31 cellular contexts compared by ENCODE assay signal in genomic region chr9:137014776-137015539, GRCh38. TPM values are rescaled to one million over a fixed set of nuclear protein-coding genes. Genes with fewer than 3 reads are reported as not detected.
"Had no signal": no experiment of that assay in that cellular context is flagged by ENCODE, and none has a peak within 500 bp of the region (broad histone marks: within the 10 kb centered on the region; RNA-seq: fewer than 3 reads in every experiment).

No MANE protein-coding gene starts in this region.

- H3K36me3 ChIP-seq: transverse colon, uterus had no signal

- H3K4me1 Mint-ChIP-seq: stimulated activated effector memory CD8-positive, alpha-beta T cell treated with anti-CD3 and anti-CD28 coated beads, Interleukin-12 subunit alpha, Interleukin-12 subunit beta, amount 100 ng/mL, for 72 hours; stimulated activated memory B cell treated with anti-CD40 and anti-IgM and Interleukin-4, amounts not matched to agents 10 μg/mL and 1 μg/mL and 100 μg/mL, for 72 hours; stimulated activated naive B cell treated with anti-CD40 and anti-IgM and Interleukin-4, amounts not matched to agents 10 μg/mL and 1 μg/mL and 100 μg/mL, for 72 hours had no signal

- H3K4me3 Mint-ChIP-seq: stimulated activated effector memory CD8-positive, alpha-beta T cell treated with anti-CD3 and anti-CD28 coated beads, Interleukin-12 subunit alpha, Interleukin-12 subunit beta, amount 100 ng/mL, for 72 hours; stimulated activated memory B cell treated with anti-CD40 and anti-IgM and Interleukin-4, amounts not matched to agents 10 μg/mL and 1 μg/mL and 100 μg/mL, for 72 hours; stimulated activated naive B cell treated with anti-CD40 and anti-IgM and Interleukin-4, amounts not matched to agents 10 μg/mL and 1 μg/mL and 100 μg/mL, for 72 hours; stimulated activated naive CD8-positive, alpha-beta T cell treated with anti-CD3 and anti-CD28 coated beads, Interleukin-15, amount 100 ng/mL, for 72 hours; stimulated activated naive CD8-positive, alpha-beta T cell treated with anti-CD3 and anti-CD28 coated beads, Interleukin-15, Interleukin-2, amounts not matched to agents 100 ng/mL and 50 ng/mL, for 24 hours; type B pancreatic cell had no signal

- H3K9me3 Mint-ChIP-seq: stimulated activated effector memory CD8-positive, alpha-beta T cell treated with anti-CD3 and anti-CD28 coated beads, Interleukin-12 subunit alpha, Interleukin-12 subunit beta, amount 100 ng/mL, for 72 hours; stimulated activated memory B cell treated with anti-CD40 and anti-IgM and Interleukin-4, amounts not matched to agents 10 μg/mL and 1 μg/mL and 100 μg/mL, for 72 hours; stimulated activated naive B cell treated with anti-CD40 and anti-IgM and Interleukin-4, amounts not matched to agents 10 μg/mL and 1 μg/mL and 100 μg/mL, for 72 hours; stimulated activated naive CD8-positive, alpha-beta T cell treated with anti-CD3 and anti-CD28 coated beads, Interleukin-15, amount 100 ng/mL, for 72 hours; stimulated activated naive CD8-positive, alpha-beta T cell treated with anti-CD3 and anti-CD28 coated beads, Interleukin-15, Interleukin-2, amounts not matched to agents 100 ng/mL and 50 ng/mL, for 24 hours; type B pancreatic cell had no signal

- ATAC-seq: stimulated activated effector memory CD8-positive, alpha-beta T cell treated with anti-CD3 and anti-CD28 coated beads, Interleukin-12 subunit alpha, Interleukin-12 subunit beta, amount 100 ng/mL, for 72 hours; stimulated activated memory B cell treated with anti-CD40 and anti-IgM and Interleukin-4, amounts not matched to agents 10 μg/mL and 1 μg/mL and 100 μg/mL, for 72 hours; stimulated activated naive B cell treated with anti-CD40 and anti-IgM and Interleukin-4, amounts not matched to agents 10 μg/mL and 1 μg/mL and 100 μg/mL, for 72 hours; stimulated activated naive CD8-positive, alpha-beta T cell treated with anti-CD3 and anti-CD28 coated beads, Interleukin-15, amount 100 ng/mL, for 72 hours; stimulated activated naive CD8-positive, alpha-beta T cell treated with anti-CD3 and anti-CD28 coated beads, Interleukin-15, Interleukin-2, amounts not matched to agents 100 U/mL and 50 U/mL, for 24 hours; upper lobe of right lung had no signal

- H3K9me3 ChIP-seq: stomach, suprapubic skin, testis, thoracic aorta, thyroid gland, tibial artery, tibial nerve, transverse colon, upper lobe of left lung, upper lobe of right lung, uterus, vagina had no signal

- H3K27me3 Mint-ChIP-seq: stimulated activated memory B cell treated with anti-CD40 and anti-IgM and Interleukin-4, amounts not matched to agents 10 μg/mL and 1 μg/mL and 100 μg/mL, for 72 hours; stimulated activated naive B cell treated with anti-CD40 and anti-IgM and Interleukin-4, amounts not matched to agents 10 μg/mL and 1 μg/mL and 100 μg/mL, for 72 hours; stimulated activated naive CD8-positive, alpha-beta T cell treated with anti-CD3 and anti-CD28 coated beads, Interleukin-15, amount 100 ng/mL, for 72 hours; stimulated activated naive CD8-positive, alpha-beta T cell treated with anti-CD3 and anti-CD28 coated beads, Interleukin-15, Interleukin-2, amounts not matched to agents 100 ng/mL and 50 ng/mL, for 24 hours; type B pancreatic cell had no signal

- H3K27ac Mint-ChIP-seq: stimulated activated effector memory CD8-positive, alpha-beta T cell treated with anti-CD3 and anti-CD28 coated beads, Interleukin-12 subunit alpha, Interleukin-12 subunit beta, amount 100 ng/mL, for 72 hours; stimulated activated memory B cell treated with anti-CD40 and anti-IgM and Interleukin-4, amounts not matched to agents 10 μg/mL and 1 μg/mL and 100 μg/mL, for 72 hours; stimulated activated naive B cell treated with anti-CD40 and anti-IgM and Interleukin-4, amounts not matched to agents 10 μg/mL and 1 μg/mL and 100 μg/mL, for 72 hours; stimulated activated naive CD8-positive, alpha-beta T cell treated with anti-CD3 and anti-CD28 coated beads, Interleukin-15, Interleukin-2, amounts not matched to agents 100 ng/mL and 50 ng/mL, for 24 hours; type B pancreatic cell had no signal

- DNase-seq: stimulated activated CD4-positive, alpha-beta T cell treated with anti-CD3 and anti-CD28 coated beads, Interleukin-2, amount 100 ng/mL, for 48 hours; stimulated activated CD4-positive, alpha-beta T cell treated with anti-CD3 and anti-CD28 coated beads, Interleukin-4, amount 100 ng/mL, for 1 hour; stimulated activated CD4-positive, alpha-beta T cell treated with anti-CD3 and anti-CD28 coated beads, Interleukin-4, amount 100 ng/mL, for 24 hours; stimulated activated CD4-positive, alpha-beta T cell treated with anti-CD3 and anti-CD28 coated beads, Interleukin-4, amount 100 ng/mL, for 4 hours; stimulated activated CD8-positive, alpha-beta memory T cell treated with anti-CD3 and anti-CD28 coated beads, Interleukin-4, amount 100 ng/mL, for 48 hours; stimulated activated naive B cell treated with anti-CD40 and anti-IgM and Interleukin-4, amounts not matched to agents 10 μg/mL and 1 μg/mL and 100 μg/mL, for 72 hours; stimulated activated naive CD4-positive, alpha-beta T cell; stimulated activated naive CD4-positive, alpha-beta T cell treated with Interleukin-2 at 50 U/mL for 16 hours; stimulated activated naive CD8-positive, alpha-beta T cell treated with anti-CD3 and anti-CD28 coated beads, Interleukin-15, amount 100 ng/mL, for 72 hours; stimulated activated naive CD8-positive, alpha-beta T cell treated with anti-CD3 and anti-CD28 coated beads, Interleukin-15, Interleukin-2, amounts not matched to agents 100 U/mL and 50 U/mL, for 24 hours; stomach; substantia nigra; testis; thyroid gland; tibial artery; transverse colon; trophoblast cell; upper lobe of right lung; uterus had no signal

- H3K4me1 ChIP-seq: stomach, suprapubic skin, testis, thyroid gland, tibial artery, tibial nerve, transverse colon, upper lobe of left lung, upper lobe of right lung, uterus, vagina had no signal

- H3K27ac ChIP-seq: stomach, suprapubic skin, testis, thoracic aorta, thyroid gland, tibial artery, tibial nerve, transverse colon, upper lobe of left lung, upper lobe of right lung, uterus, vagina had no signal

- H3K27me3 ChIP-seq: stomach, suprapubic skin, testis, thyroid gland, tibial artery, tibial nerve, transverse colon, upper lobe of left lung, upper lobe of right lung, uterus, vagina had no signal

- H3K4me3 ChIP-seq: stomach, suprapubic skin, testis, thoracic aorta, thyroid gland, tibial artery, tibial nerve, transverse colon, upper lobe of left lung, upper lobe of right lung, uterus, vagina had no signal

RNA-seq across cellular contexts. Expression of gene FUT7, which starts 16.9 kb away (rescaled TPM):
- total RNA-seq: temporal lobe, thoracic aorta, thyroid gland, transverse colon, ureter, urinary bladder, uterus, vagina had no signal

RNA-seq across cellular contexts. Expression of gene CLIC3, which starts 18.6 kb away (rescaled TPM):
- total RNA-seq: temporal lobe had no signal
